ENCODE assay signal across 18 cellular contexts in the genomic region with DNA sequence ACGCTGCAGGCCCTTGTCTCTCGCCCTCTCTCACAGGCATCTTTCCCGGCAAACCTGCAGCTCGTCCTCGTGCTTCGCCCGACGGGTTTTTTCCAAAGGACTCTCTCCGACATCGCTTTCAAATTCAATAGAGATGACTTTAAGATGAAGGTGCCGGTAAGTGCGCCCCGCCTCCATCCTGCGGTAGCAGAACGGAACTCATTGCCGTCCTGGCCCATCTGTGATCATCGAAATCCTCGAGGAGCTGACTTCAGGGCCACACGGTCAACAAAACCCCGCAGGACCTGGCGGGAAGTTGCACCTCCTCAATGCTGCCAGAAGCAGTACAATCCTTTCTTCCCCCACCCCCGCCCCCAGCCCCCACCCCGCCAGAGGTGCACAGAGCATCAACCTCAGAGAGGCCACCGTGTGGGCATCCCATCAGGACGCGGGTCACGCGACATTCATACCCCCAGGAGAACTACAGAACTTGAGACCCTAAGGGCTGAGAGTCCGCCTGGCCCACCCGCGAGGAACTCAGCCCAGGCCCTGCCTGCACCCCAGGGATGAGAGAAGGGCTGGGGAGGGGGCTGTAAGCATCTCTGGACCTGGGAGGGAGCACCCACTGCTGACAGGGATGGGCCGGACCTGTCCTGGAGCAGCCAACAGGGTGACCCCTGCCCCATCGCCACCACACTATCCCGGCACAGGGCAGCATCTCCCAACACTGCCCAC. TPM values are rescaled to one million over a fixed set of nuclear protein-coding genes. Genes with fewer than 3 reads are reported as not detected.
"Had no signal": no experiment of that assay in that cellular context is flagged by ENCODE, and none has a peak within 500 bp of the region (broad histone marks: within the 10 kb centered on the region; RNA-seq: fewer than 3 reads in every experiment).

No MANE protein-coding gene starts in this region.

- H3K27ac Mint-ChIP-seq: activated CD4-positive, alpha-beta memory T cell treated with anti-CD3 and anti-CD28 coated beads, Interleukin-2, amount 10 ng/mL, durations not matched to agents 7 days and 5 days; activated naive CD4-positive, alpha-beta T cell treated with anti-CD3 and anti-CD28 coated beads, Interleukin-2, amount 10 ng/mL, durations not matched to agents 7 days and 5 days; activated T-cell treated with anti-CD3 and anti-CD28 coated beads, Interleukin-2, amount 50 U/mL, for 24 hours; type B pancreatic cell had no signal

- ATAC-seq: SK-N-SH treated with all-trans-retinoic acid at 6 μM for 48 hours had no signal

- H3K4me3 ChIP-seq: colonic mucosa, esophagus squamous epithelium had no signal

- H3K27ac ChIP-seq: colonic mucosa, esophagus squamous epithelium had no signal

- H3K4me3 Mint-ChIP-seq: activated CD4-positive, alpha-beta memory T cell treated with anti-CD3 and anti-CD28 coated beads, Interleukin-2, amount 10 ng/mL, durations not matched to agents 7 days and 5 days; activated naive CD4-positive, alpha-beta T cell treated with anti-CD3 and anti-CD28 coated beads, Interleukin-2, amount 10 ng/mL, durations not matched to agents 7 days and 5 days; activated T-cell treated with anti-CD3 and anti-CD28 coated beads, Interleukin-2, amount 50 U/mL, for 24 hours; neural crest cell; type B pancreatic cell had no signal

- H3K36me3 ChIP-seq: colonic mucosa had no signal

- H3K9me3 ChIP-seq: colonic mucosa, esophagus squamous epithelium had no signal

- H3K36me3 Mint-ChIP-seq: activated naive CD4-positive, alpha-beta T cell treated with anti-CD3 and anti-CD28 coated beads, Interleukin-2, amount 10 ng/mL, durations not matched to agents 7 days and 5 days had no signal

- H3K4me1 ChIP-seq: colonic mucosa, esophagus squamous epithelium had no signal

- DNase-seq: activated CD4-positive, alpha-beta memory T cell treated with anti-CD3 and anti-CD28 coated beads, Interleukin-2, amount 10 ng/mL, durations not matched to agents 7 days and 5 days; activated CD4-positive, alpha-beta T cell treated with anti-CD3 and anti-CD28 coated beads for 1 hour; activated naive CD4-positive, alpha-beta T cell treated with anti-CD3 and anti-CD28 coated beads, Interleukin-2, amount 10 ng/mL, durations not matched to agents 7 days and 5 days; activated T-cell treated with anti-CD3 and anti-CD28 coated beads, Interleukin-2, amount 50 U/mL, for 24 hours; colonic mucosa; effector CD4-positive, alpha-beta T cell; esophagus squamous epithelium; stimulated activated CD4-positive, alpha-beta T cell treated with anti-CD3 and anti-CD28 coated beads, Interleukin-12 subunit alpha, Interleukin-12 subunit beta, amount 100 ng/mL, for 4 hours; stimulated activated CD4-positive, alpha-beta T cell treated with anti-CD3 and anti-CD28 coated beads, Interleukin-2, amount 100 ng/mL, for 24 hours had no signal

- H3K27me3 Mint-ChIP-seq: activated CD4-positive, alpha-beta memory T cell treated with anti-CD3 and anti-CD28 coated beads, Interleukin-2, amount 10 ng/mL, durations not matched to agents 7 days and 5 days; activated naive CD4-positive, alpha-beta T cell treated with anti-CD3 and anti-CD28 coated beads, Interleukin-2, amount 10 ng/mL, durations not matched to agents 7 days and 5 days; activated T-cell treated with anti-CD3 and anti-CD28 coated beads, Interleukin-2, amount 50 U/mL, for 24 hours; type B pancreatic cell had no signal

- FAIRE-seq: endothelial cell of umbilical vein had no signal

- H3K4me1 Mint-ChIP-seq: activated CD4-positive, alpha-beta memory T cell treated with anti-CD3 and anti-CD28 coated beads, Interleukin-2, amount 10 ng/mL, durations not matched to agents 7 days and 5 days; activated naive CD4-positive, alpha-beta T cell treated with anti-CD3 and anti-CD28 coated beads, Interleukin-2, amount 10 ng/mL, durations not matched to agents 7 days and 5 days had no signal

- H3K9me3 Mint-ChIP-seq: activated CD4-positive, alpha-beta memory T cell treated with anti-CD3 and anti-CD28 coated beads, Interleukin-2, amount 10 ng/mL, durations not matched to agents 7 days and 5 days; activated naive CD4-positive, alpha-beta T cell treated with anti-CD3 and anti-CD28 coated beads, Interleukin-2, amount 10 ng/mL, durations not matched to agents 7 days and 5 days; activated T-cell treated with anti-CD3 and anti-CD28 coated beads, Interleukin-2, amount 50 U/mL, for 24 hours; neural crest cell; type B pancreatic cell had no signal

RNA-seq across cellular contexts. Expression of gene F7, which starts 44.9 kb away (rescaled TPM):
- total RNA-seq: activated CD4-positive, alpha-beta memory T cell treated with anti-CD3 and anti-CD28 coated beads, Interleukin-2, amount 10 ng/mL, durations not matched to agents 7 days and 5 days; endothelial cell of umbilical vein; esophagus squamous epithelium; fibroblast of villous mesenchyme; glomerular endothelial cell; lung microvascular endothelial cell; osteocyte; T-helper 1 cell treated with Interleukin-12 subunit alpha and Interleukin-12 subunit beta and Interleukin-4 antibody, amounts not matched to agents 30 ng/mL and 1 ng/mL, for 36 hours had no signal
- polyA plus RNA-seq: endothelial cell of umbilical vein had no signal
